In the genomic region with DNA sequence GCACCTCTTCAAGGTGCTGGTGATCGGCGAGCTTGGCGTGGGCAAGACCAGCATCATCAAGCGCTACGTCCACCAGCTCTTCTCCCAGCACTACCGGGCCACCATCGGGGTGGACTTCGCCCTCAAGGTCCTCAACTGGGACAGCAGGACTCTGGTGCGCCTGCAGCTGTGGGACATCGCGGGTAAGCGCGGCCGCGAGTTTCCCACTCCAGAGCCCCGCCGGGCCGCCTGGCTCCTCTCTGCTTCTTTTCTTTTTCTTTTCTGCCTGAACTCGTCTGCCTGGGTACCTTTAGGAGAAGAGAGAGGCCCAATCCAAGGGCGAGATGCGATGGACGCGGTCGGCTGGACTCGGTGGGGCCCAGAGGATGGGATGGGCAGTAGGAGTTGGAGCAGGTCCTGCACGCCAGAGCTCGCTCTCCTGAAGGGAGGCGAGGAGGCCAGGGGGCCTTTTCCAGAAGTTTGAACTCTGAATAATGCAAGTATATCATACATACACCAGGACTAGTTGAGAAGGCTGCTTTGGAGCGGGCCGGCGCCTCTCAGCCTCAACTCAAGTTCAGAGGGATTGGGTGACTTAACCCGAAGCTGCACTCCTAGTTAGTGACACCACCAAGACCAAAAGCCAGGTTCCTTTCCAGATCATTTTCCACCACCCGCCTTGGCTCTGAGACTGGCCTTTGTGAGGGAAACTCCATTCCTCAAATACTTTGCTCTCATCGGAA, we compare ENCODE assay signal across 8 cellular contexts. TPM values are rescaled to one million over a fixed set of nuclear protein-coding genes. Genes with fewer than 3 reads are reported as not detected.
A peak's percentile ranks its signal among the peaks of the same experiment; 100 is the strongest.
DNase-seq lines count a peak whose midpoint lies in the region; ATAC-seq, FAIRE-seq and TF ChIP-seq lines count a peak whose summit lies in the region.

No MANE protein-coding gene starts in this region.

- H3K4me3 Mint-ChIP-seq in chondrocyte (ENCODE audit: unreplicated experiment) = peak overlapping the region; percentile 98

- no peak for ATAC-seq in esophagus mucosa

- no peak for FAIRE-seq in RCC 7860 (lab: Jason Lieb, UNC)

- no peaks in the 10 kb centered on the region for H3K9me3 ChIP-seq in smooth muscle cell (replicated peaks; ENCODE audit: low read depth)

- peaks cover 1% of the 10 kb centered on the region for H3K36me3 ChIP-seq in smooth muscle cell (ENCODE audit: low read depth)

- peak overlapping the region; percentile 46 for H2AFZ ChIP-seq in smooth muscle cell (ENCODE audit: low read depth)

- H3K4me1 ChIP-seq in smooth muscle cell (ENCODE audit: low read depth) = peaks cover 12% of the 10 kb centered on the region

- no peaks in the 10 kb centered on the region for H3K27me3 ChIP-seq in smooth muscle cell (ENCODE audit: low read depth)

- H3K4me1 Mint-ChIP-seq in chondrocyte (ENCODE audit: low read depth) = peaks cover 46% of the 10 kb centered on the region

- no peak for TF ChIP-seq CTCF in chondrocyte (IDR thresholded peaks at IDR 0.05)
- no peak for TF ChIP-seq CTCF in smooth muscle cell (IDR thresholded peaks at IDR 0.05; ENCODE audit: borderline replicate concordance, insufficient read depth, poor library complexity, severe bottlenecking)

- H4K20me1 ChIP-seq in smooth muscle cell (ENCODE audit: low read depth) = peaks cover 21% of the 10 kb centered on the region

- H3K27ac ChIP-seq in smooth muscle cell (ENCODE audit: low read depth) = peak overlapping the region; percentile 96

- peak; percentile 71 for DNase-seq in DMS53 (lab: John Stamatoyannopoulos, UW)
- DNase-seq in HCEC 1CT = peak; percentile 55
- DNase-seq in RCC 7860 (ENCODE audit: low spot score) = peak; percentile 23
- DNase-seq in chondrocyte (ENCODE audit: low spot score) = peak; percentile 92
- peak; percentile 42 for DNase-seq in kidney glomerular epithelial cell (lab: John Stamatoyannopoulos, UW)
- DNase-seq in smooth muscle cell (lab: John Stamatoyannopoulos, UW; ENCODE audit: unreplicated experiment) = peak; percentile 63
- DNase-seq in stimulated activated CD4-positive, alpha-beta T cell treated with anti-CD3 and anti-CD28 coated beads, Interleukin-2, amount 100 ng/mL, for 24 hours = no peak

- H3K79me2 ChIP-seq in smooth muscle cell (ENCODE audit: low read depth) = peaks cover 42% of the 10 kb centered on the region

- peak overlapping the region; percentile 91 for H3K9ac ChIP-seq in smooth muscle cell (ENCODE audit: low read depth)

- H3K27me3 Mint-ChIP-seq in chondrocyte (ENCODE audit: low read depth) = no peaks in the 10 kb centered on the region

- peak overlapping the region; percentile 95 for H3K4me3 ChIP-seq in smooth muscle cell

- peak overlapping the region; percentile 88 for H3K4me2 ChIP-seq in smooth muscle cell

- no peaks in the 10 kb centered on the region for H3K36me3 Mint-ChIP-seq in chondrocyte (ENCODE audit: low read depth)

- WGBS in smooth muscle cell (ENCODE audit: low lambda C conversion rate) = 1% methylated on average over 33 of the region's 34 CpGs

- H3K27ac Mint-ChIP-seq in chondrocyte (ENCODE audit: unreplicated experiment) = peak overlapping the region; percentile 97

- H3K9me3 Mint-ChIP-seq in chondrocyte (ENCODE audit: low read depth) = no peaks in the 10 kb centered on the region

- H3F3A ChIP-seq in smooth muscle cell (ENCODE audit: low read depth) = no peaks in the 10 kb centered on the region

RNA-seq across cellular contexts. Expression of gene RAB32, which starts 0.5 kb away (rescaled TPM):
- 41.8 to 80.6 TPM (median 76.1 TPM) in 3 replicates for total RNA-seq in chondrocyte
- 154 and 161 TPM in 2 replicates for total RNA-seq in smooth muscle cell
- polyA plus RNA-seq in smooth muscle cell = 226 and 316 TPM in 2 replicates
- total RNA-seq in esophagus mucosa = 5.7 TPM

RNA-seq across cellular contexts. Expression of gene ADGB, which starts 54.7 kb away (rescaled TPM):
- total RNA-seq in chondrocyte = not detected in 3 replicates
- 1.1 and 1.5 TPM in 2 replicates for total RNA-seq in smooth muscle cell
- 1.6 and 3.1 TPM in 2 replicates for polyA plus RNA-seq in smooth muscle cell
- total RNA-seq in esophagus mucosa = not detected

Comparison
In these comparisons a context has a peak if more than half of its experiments do, and no peak if none do; other contexts are left out.
1. DNase-seq: peak in DMS53 (single experiment), HCEC 1CT (single experiment), RCC 7860 (single experiment), chondrocyte (single experiment), kidney glomerular epithelial cell (single experiment) and smooth muscle cell (single experiment); none in stimulated activated CD4-positive, alpha-beta T cell treated with anti-CD3 and anti-CD28 coated beads, Interleukin-2, amount 100 ng/mL, for 24 hours (0 of 2).